In genomic region chr4:88456757-88457306, GRCh38 we compare ENCODE assay signal across 1 cellular context.
TF ChIP-seq lines count a peak whose summit lies in the region.

HERC5 (plus strand) TSS chr4:88457119; CDS start chr4:88457270, 151 bp downstream.

TF ChIP-seq in HEK293, 187 proteins besides CTCF, POLR2A, EP300 and RAD21 (continued from another document):
- TF ChIP-seq AEBP2 (tag by site-specific recombination; IDR thresholded peaks at IDR 0.05; ENCODE audit: borderline replicate concordance) (no peak), KLF10 (tag by site-specific recombination; IDR thresholded peaks at IDR 0.05) (peak; percentile 93), MYNN (tag by site-specific recombination; IDR thresholded peaks at IDR 0.05; ENCODE audit: borderline replicate concordance) (no peak), ZNF324 (tag by site-specific recombination; IDR thresholded peaks at IDR 0.05) (0 out of 2 replicates have a peak, but pooled peaks have one; percentile 61), ZNF24 (tag by site-specific recombination; IDR thresholded peaks at IDR 0.05) (peak; percentile 69; the same call in 1 of the 2 replicates), OSR2 (tag by site-specific recombination; IDR thresholded peaks at IDR 0.05) (peak; percentile 82), ZNF623 (tag by site-specific recombination; IDR thresholded peaks at IDR 0.05) (no peak), ZNF555 (tag by site-specific recombination; conservative IDR thresholded peaks at IDR 0.05) (no peak), KLF17 (tag by site-specific recombination; IDR thresholded peaks at IDR 0.05) (peak; percentile 79)
- TF ChIP-seq, protein P1, sequence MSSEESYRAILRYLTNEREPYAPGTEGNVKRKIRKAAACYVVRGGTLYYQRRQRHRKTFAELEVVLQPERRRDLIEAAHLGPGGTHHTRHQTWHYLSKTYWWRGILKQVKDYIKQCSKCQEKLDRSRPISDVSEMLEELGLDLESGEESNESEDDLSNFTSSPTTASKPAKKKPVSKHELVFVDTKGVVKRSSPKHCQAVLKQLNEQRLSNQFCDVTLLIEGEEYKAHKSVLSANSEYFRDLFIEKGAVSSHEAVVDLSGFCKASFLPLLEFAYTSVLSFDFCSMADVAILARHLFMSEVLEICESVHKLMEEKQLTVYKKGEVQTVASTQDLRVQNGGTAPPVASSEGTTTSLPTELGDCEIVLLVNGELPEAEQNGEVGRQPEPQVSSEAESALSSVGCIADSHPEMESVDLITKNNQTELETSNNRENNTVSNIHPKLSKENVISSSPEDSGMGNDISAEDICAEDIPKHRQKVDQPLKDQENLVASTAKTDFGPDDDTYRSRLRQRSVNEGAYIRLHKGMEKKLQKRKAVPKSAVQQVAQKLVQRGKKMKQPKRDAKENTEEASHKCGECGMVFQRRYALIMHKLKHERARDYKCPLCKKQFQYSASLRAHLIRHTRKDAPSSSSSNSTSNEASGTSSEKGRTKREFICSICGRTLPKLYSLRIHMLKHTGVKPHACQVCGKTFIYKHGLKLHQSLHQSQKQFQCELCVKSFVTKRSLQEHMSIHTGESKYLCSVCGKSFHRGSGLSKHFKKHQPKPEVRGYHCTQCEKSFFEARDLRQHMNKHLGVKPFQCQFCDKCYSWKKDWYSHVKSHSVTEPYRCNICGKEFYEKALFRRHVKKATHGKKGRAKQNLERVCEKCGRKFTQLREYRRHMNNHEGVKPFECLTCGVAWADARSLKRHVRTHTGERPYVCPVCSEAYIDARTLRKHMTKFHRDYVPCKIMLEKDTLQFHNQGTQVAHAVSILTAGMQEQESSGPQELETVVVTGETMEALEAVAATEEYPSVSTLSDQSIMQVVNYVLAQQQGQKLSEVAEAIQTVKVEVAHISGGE (tag by site-specific recombination; conservative IDR thresholded peaks at IDR 0.05; ENCODE audit: low read depth), result peak; percentile 47
- TF ChIP-seq, protein P2, sequence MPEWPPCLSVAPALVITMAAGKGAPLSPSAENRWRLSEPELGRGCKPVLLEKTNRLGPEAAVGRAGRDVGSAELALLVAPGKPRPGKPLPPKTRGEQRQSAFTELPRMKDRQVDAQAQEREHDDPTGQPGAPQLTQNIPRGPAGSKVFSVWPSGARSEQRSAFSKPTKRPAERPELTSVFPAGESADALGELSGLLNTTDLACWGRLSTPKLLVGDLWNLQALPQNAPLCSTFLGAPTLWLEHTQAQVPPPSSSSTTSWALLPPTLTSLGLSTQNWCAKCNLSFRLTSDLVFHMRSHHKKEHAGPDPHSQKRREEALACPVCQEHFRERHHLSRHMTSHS (tag by site-specific recombination; IDR thresholded peaks at IDR 0.05), result 0 out of 2 replicates have a peak, but pooled peaks have one; percentile 29
- TF ChIP-seq, protein P3, sequence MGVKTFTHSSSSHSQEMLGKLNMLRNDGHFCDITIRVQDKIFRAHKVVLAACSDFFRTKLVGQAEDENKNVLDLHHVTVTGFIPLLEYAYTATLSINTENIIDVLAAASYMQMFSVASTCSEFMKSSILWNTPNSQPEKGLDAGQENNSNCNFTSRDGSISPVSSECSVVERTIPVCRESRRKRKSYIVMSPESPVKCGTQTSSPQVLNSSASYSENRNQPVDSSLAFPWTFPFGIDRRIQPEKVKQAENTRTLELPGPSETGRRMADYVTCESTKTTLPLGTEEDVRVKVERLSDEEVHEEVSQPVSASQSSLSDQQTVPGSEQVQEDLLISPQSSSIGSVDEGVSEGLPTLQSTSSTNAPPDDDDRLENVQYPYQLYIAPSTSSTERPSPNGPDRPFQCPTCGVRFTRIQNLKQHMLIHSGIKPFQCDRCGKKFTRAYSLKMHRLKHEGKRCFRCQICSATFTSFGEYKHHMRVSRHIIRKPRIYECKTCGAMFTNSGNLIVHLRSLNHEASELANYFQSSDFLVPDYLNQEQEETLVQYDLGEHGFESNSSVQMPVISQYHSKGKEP (tag by site-specific recombination; IDR thresholded peaks at IDR 0.05), result peak; percentile 81
